In genomic region chr14:57182760-57183503, GRCh38 we compare ENCODE assay signal across 9 cellular contexts.
DNase-seq lines count a peak whose midpoint lies in the region; ATAC-seq, FAIRE-seq and TF ChIP-seq lines count a peak whose summit lies in the region.
"Had no signal": no experiment of that assay in that cellular context is flagged by ENCODE, and none has a peak within 500 bp of the region (broad histone marks: within the 10 kb centered on the region; RNA-seq: fewer than 3 reads in every experiment).

No MANE protein-coding gene starts in this region.

- H3K18ac ChIP-seq in mesenchymal stem cell (ENCODE audit: low read depth in 1 of 2, low read length in 2 of 2) = no peak overlapping the region

- no peak overlapping the region for H3K4me2 ChIP-seq in mesenchymal stem cell (ENCODE audit: low read length, poor library complexity, severe bottlenecking)

- no peak overlapping the region for H2BK12ac ChIP-seq in mesenchymal stem cell (ENCODE audit: low read length in 2 of 2)

- H3K9me3 ChIP-seq in mesenchymal stem cell (ENCODE audit: control insufficient read depth, low read length) = no peaks in the 10 kb centered on the region

- no peak overlapping the region for H3K9ac ChIP-seq in mesenchymal stem cell (ENCODE audit: low read length)

- FAIRE-seq in G401.6 (lab: Jason Lieb, UNC) (peak; percentile 98), RCC 7860 (lab: Jason Lieb, UNC) (no peak)

- no peak overlapping the region for H4K91ac ChIP-seq in mesenchymal stem cell (ENCODE audit: low read length)

- CTCF ChIA-PET in activated CD8-positive, alpha-beta T cell treated with anti-CD3 and anti-CD28 coated beads, Interleukin-2, amount 10 ng/mL, durations not matched to agents 7 days and 5 days (lab: Charles Lee) = interaction anchor here (1.1 to 1.9 kb wide), 3 partner anchors 10 to 693 kb away, joined by 3 to 6 read pairs (median 5); no protein-coding TSS in a partner anchor

- no peaks in the 10 kb centered on the region for H3K36me3 ChIP-seq in mesenchymal stem cell (ENCODE audit: control insufficient read depth in 1 of 2, insufficient read depth in 2 of 2, low read depth in 1 of 2, low read length in 2 of 2)

- DNase-seq in M059J (ENCODE audit: low read depth) (peak; percentile 8), mesenchymal stem cell (peak; percentile 29), RCC 7860 (ENCODE audit: low spot score) (no peak)
- no peak for DNase-seq in activated naive CD4-positive, alpha-beta T cell treated with Interleukin-2 at 50 U/mL for 16 hours
- no peak for DNase-seq in activated CD8-positive, alpha-beta T cell treated with anti-CD3 and anti-CD28 coated beads, Interleukin-2, amount 10 ng/mL, durations not matched to agents 7 days and 5 days

- no peak overlapping the region for H2BK120ac ChIP-seq in mesenchymal stem cell (ENCODE audit: low read depth, low read length)

- H2AK5ac ChIP-seq in mesenchymal stem cell (ENCODE audit: low read length, severe bottlenecking) = no peak overlapping the region

- H3K27me3 Mint-ChIP-seq in activated CD8-positive, alpha-beta T cell treated with anti-CD3 and anti-CD28 coated beads, Interleukin-2, amount 10 ng/mL, durations not matched to agents 7 days and 5 days (ENCODE audit: low read depth) = peaks cover 21% of the 10 kb centered on the region

- no peaks in the 10 kb centered on the region for H3K36me3 Mint-ChIP-seq in activated CD8-positive, alpha-beta T cell treated with anti-CD3 and anti-CD28 coated beads, Interleukin-2, amount 10 ng/mL, durations not matched to agents 7 days and 5 days (ENCODE audit: low read depth)

- H3K27ac ChIP-seq in VCaP (no peak overlapping the region), mesenchymal stem cell (ENCODE audit: low read length, poor library complexity, severe bottlenecking) (no peak overlapping the region)
- H3K27ac ChIP-seq: HL-60 had no signal

- no peak overlapping the region for H3K4me3 ChIP-seq in mesenchymal stem cell (ENCODE audit: insufficient read depth in 1 of 2, low read depth in 1 of 2, low read length in 2 of 2)

- H2BK15ac ChIP-seq in mesenchymal stem cell (ENCODE audit: low read depth, poor library complexity, severe bottlenecking) = no peak overlapping the region

- peaks cover 4% of the 10 kb centered on the region for H3K4me1 ChIP-seq in mesenchymal stem cell (ENCODE audit: control insufficient read depth, insufficient read depth, low read depth, low read length)

- no peaks in the 10 kb centered on the region for H3K9me3 Mint-ChIP-seq in activated CD8-positive, alpha-beta T cell treated with anti-CD3 and anti-CD28 coated beads, Interleukin-2, amount 10 ng/mL, durations not matched to agents 7 days and 5 days (ENCODE audit: insufficient read depth)

- H3K23ac ChIP-seq in mesenchymal stem cell (ENCODE audit: low read length in 2 of 2) = no peak overlapping the region

- no peak overlapping the region for H3K14ac ChIP-seq in mesenchymal stem cell (ENCODE audit: low read length in 2 of 2)

- WGBS in mesenchymal stem cell = 34% methylated on average over 4 of the region's 5 CpGs

- POLR2A ChIA-PET in activated CD8-positive, alpha-beta T cell treated with anti-CD3 and anti-CD28 coated beads, Interleukin-2, amount 10 ng/mL, durations not matched to agents 7 days and 5 days (lab: Charles Lee) = no interaction called here

- peaks cover 8 to 23% of the 10 kb centered on the region in 2 experiments for H3K27me3 ChIP-seq in mesenchymal stem cell (ENCODE audit: control insufficient read depth in 1 of 2, insufficient read depth in 1 of 2, low read length in 2 of 2)

- no peaks in the 10 kb centered on the region for H3K4me1 Mint-ChIP-seq in activated CD8-positive, alpha-beta T cell treated with anti-CD3 and anti-CD28 coated beads, Interleukin-2, amount 10 ng/mL, durations not matched to agents 7 days and 5 days (ENCODE audit: low read depth)

- H4K8ac ChIP-seq in mesenchymal stem cell (ENCODE audit: low read length) = no peak overlapping the region

- no peak overlapping the region for H3K4ac ChIP-seq in mesenchymal stem cell (ENCODE audit: low read depth in 1 of 2, low read length in 2 of 2)

- H3K79me1 ChIP-seq in mesenchymal stem cell (replicated peaks; ENCODE audit: low read length, poor library complexity, severe bottlenecking) = no peaks in the 10 kb centered on the region

- TF ChIP-seq CTCF in VCaP (conservative IDR thresholded peaks at IDR 0.05) = peak; percentile 73

- ATAC-seq in HG02678 (IDR thresholded peaks at IDR 0.05; ENCODE audit: unreplicated experiment) = no peak
- ATAC-seq in activated CD8-positive, alpha-beta T cell treated with anti-CD3 and anti-CD28 coated beads, Interleukin-2, amount 10 ng/mL, durations not matched to agents 7 days and 5 days = no peak

- H3K27ac Mint-ChIP-seq in activated CD8-positive, alpha-beta T cell treated with anti-CD3 and anti-CD28 coated beads, Interleukin-2, amount 10 ng/mL, durations not matched to agents 7 days and 5 days = no peak overlapping the region

- no peak overlapping the region for H2AFZ ChIP-seq in mesenchymal stem cell (ENCODE audit: low read depth, low read length)

- H3K4me3 Mint-ChIP-seq in activated CD8-positive, alpha-beta T cell treated with anti-CD3 and anti-CD28 coated beads, Interleukin-2, amount 10 ng/mL, durations not matched to agents 7 days and 5 days = no peak overlapping the region

- H2BK5ac ChIP-seq in mesenchymal stem cell (ENCODE audit: low read depth, low read length, poor library complexity, severe bottlenecking) = no peak overlapping the region

Comparison
In these comparisons a context has a peak if more than half of its experiments do, and no peak if none do; other contexts are left out.
1. DNase-seq: peak in M059J (single experiment) and mesenchymal stem cell (single experiment); none in activated naive CD4-positive, alpha-beta T cell treated with Interleukin-2 at 50 U/mL for 16 hours (single experiment), activated CD8-positive, alpha-beta T cell treated with anti-CD3 and anti-CD28 coated beads, Interleukin-2, amount 10 ng/mL, durations not matched to agents 7 days and 5 days (single experiment) and RCC 7860 (single experiment).